ENCODE assay signal across 8 cellular contexts in the genomic region with DNA sequence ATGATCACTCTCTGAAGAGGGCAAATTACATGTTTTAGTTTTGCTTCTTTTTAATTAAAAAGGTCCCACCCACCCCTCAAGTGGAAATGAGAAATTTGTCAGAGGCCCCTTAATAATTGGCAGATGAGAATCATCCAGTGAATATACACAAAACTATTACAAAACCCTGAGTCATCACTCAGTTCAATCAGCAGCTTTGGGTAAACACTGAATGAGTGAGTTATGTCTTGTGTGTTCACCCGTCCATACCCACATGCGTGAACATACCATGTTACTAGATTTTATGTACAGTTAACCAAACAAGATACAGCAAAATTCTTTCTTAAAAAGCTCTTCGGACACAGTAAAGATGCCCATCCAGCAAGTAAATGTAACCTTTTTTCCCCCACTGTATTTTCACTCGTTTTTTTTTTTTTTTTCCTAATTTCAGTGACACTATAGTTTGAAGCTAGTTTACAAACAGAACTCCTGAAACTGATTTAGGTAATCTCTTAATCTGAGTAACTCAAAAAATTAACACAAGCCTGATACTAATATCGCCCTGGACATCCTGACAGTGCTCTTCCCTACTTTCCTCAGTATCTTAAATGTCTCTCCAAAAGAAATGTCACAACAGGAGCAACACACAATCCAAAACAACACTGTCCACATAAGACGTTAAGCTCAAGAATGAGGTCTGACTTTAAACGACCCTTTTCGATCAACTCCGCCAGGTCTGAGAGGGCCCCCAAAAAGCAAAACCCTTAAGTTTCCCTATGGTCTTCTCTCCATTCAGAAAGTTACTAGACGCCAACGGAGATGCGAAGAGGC. TPM values are rescaled to one million over a fixed set of nuclear protein-coding genes. Genes with fewer than 3 reads are reported as not detected.
DNase-seq lines count a peak whose midpoint lies in the region; ATAC-seq and TF ChIP-seq lines count a peak whose summit lies in the region.

No MANE protein-coding gene starts in this region.

- peak overlapping the region; percentile 81 for H3K27ac Mint-ChIP-seq in WTC11

- peaks cover 5% of the 10 kb centered on the region for H3K36me3 Mint-ChIP-seq in WTC11

- peaks cover 29% of the 10 kb centered on the region for H3K4me1 Mint-ChIP-seq in WTC11

- POLR2A ChIA-PET in WTC11 (lab: Charles Lee), result interaction anchor here (0.7 to 1.8 kb wide), 2 partner anchors 9 to 155 kb away, joined by 3 to 8 read pairs; no protein-coding TSS in a partner anchor

- no peaks in the 10 kb centered on the region for H3K9me3 Mint-ChIP-seq in WTC11

- CTCF ChIA-PET in WTC11 (lab: Charles Lee), result no interaction called here

- peak overlapping the region; percentile 85 for H3K4me3 Mint-ChIP-seq in WTC11

- peak; percentile 59 for DNase-seq in COLO829 (ENCODE audit: low spot score)
- DNase-seq in NCI-H1417 (lab: John Stamatoyannopoulos, UW), result peak; percentile 21 to 79 (median 35)
- DNase-seq in WTC11 (ENCODE audit: low spot score), result no peak
- peak; percentile 66 for DNase-seq in fibroblast of the conjunctiva (ENCODE audit: low read depth)
- no peak for DNase-seq in omental fat pad (ENCODE audit: low spot score)
- no peak for DNase-seq in stimulated activated naive CD4-positive, alpha-beta T cell treated with Interleukin-2 at 50 U/mL for 16 hours (lab: John Stamatoyannopoulos, UW)

- TF ChIP-seq CTCF in WTC11 (IDR thresholded peaks at IDR 0.05) (no peak), omental fat pad (IDR thresholded peaks at IDR 0.05) (no peak)

- peak; percentile 29 for ATAC-seq in GM21528 (IDR thresholded peaks at IDR 0.05; ENCODE audit: low FRiP score, unreplicated experiment)
- no peak for ATAC-seq in WTC11
- peak; percentile 53 for ATAC-seq in omental fat pad (ENCODE audit: low FRiP score)
- ATAC-seq in HG03097 (IDR thresholded peaks at IDR 0.05; ENCODE audit: low FRiP score, unreplicated experiment), result no peak

- no peaks in the 10 kb centered on the region for H3K27me3 Mint-ChIP-seq in WTC11 (ENCODE audit: low read depth)

TF ChIP-seq in WTC11, 78 proteins besides CTCF, POLR2A, EP300 and RAD21:
- TF ChIP-seq GABPB1 (CRISPR knock-in tag; IDR thresholded peaks at IDR 0.05) (peak; percentile 16; the same call in 1 of the 2 replicates), ETV6 (CRISPR knock-in tag; IDR thresholded peaks at IDR 0.05) (no peak)
- TF ChIP-seq, protein P1, sequence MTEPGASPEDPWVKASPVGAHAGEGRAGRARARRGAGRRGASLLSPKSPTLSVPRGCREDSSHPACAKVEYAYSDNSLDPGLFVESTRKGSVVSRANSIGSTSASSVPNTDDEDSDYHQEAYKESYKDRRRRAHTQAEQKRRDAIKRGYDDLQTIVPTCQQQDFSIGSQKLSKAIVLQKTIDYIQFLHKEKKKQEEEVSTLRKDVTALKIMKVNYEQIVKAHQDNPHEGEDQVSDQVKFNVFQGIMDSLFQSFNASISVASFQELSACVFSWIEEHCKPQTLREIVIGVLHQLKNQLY (CRISPR knock-in tag; IDR thresholded peaks at IDR 0.05), result no peak

RNA-seq across cellular contexts. Expression of gene PSME4, which starts 1.3 kb away (rescaled TPM):
- 70.8 to 91.9 TPM (median 76.4 TPM) in 3 replicates for total RNA-seq in WTC11 (2021)
- 10 to 100 TPM; 35.8 to 97.9 (median 45.5) TPM for total RNA-seq in omental fat pad

Comparison
In these comparisons a context has a peak if more than half of its experiments do, and no peak if none do; other contexts are left out.
1. DNase-seq: peak in COLO829 (single experiment), NCI-H1417 (3 of 3) and fibroblast of the conjunctiva (single experiment); none in WTC11 (single experiment), omental fat pad (single experiment) and stimulated activated naive CD4-positive, alpha-beta T cell treated with Interleukin-2 at 50 U/mL for 16 hours (single experiment).
2. ATAC-seq: peak in GM21528 (single experiment) and omental fat pad (single experiment); none in WTC11 (single experiment) and HG03097 (single experiment).